Comparison of ENCODE assay signal across 1 cellular context in genomic region chr15:68585574-68586273, GRCh38.
TF ChIP-seq lines count a peak whose summit lies in the region.

No MANE protein-coding gene starts in this region.

TF ChIP-seq in SK-N-SH, 30 proteins besides CTCF, POLR2A, EP300 and RAD21 (continued from another document):
- no peak for TF ChIP-seq REST (IDR thresholded peaks at IDR 0.05; ENCODE audit: low read depth, low read length)
- no peak for TF ChIP-seq FOXM1 (IDR thresholded peaks at IDR 0.05; ENCODE audit: low read depth)
- TF ChIP-seq MEF2A (IDR thresholded peaks at IDR 0.05; ENCODE audit: borderline replicate concordance, low read depth): no peak
TF ChIP-seq in SK-N-SH: peak in this region for 0.
